ENCODE assay signal across 8 cellular contexts in genomic region chr15:68820589-68821189, GRCh38. TPM values are rescaled to one million over a fixed set of nuclear protein-coding genes. Genes with fewer than 3 reads are reported as not detected.
DNase-seq lines count a peak whose midpoint lies in the region; ATAC-seq, FAIRE-seq and TF ChIP-seq lines count a peak whose summit lies in the region.

TSS of gene ANP32A (minus strand) at chr15:68820895. CDS start at chr15:68820751, 144 bp downstream.

- H3K36me3 Mint-ChIP-seq in T-helper 2 cell treated with Interferon-gamma antibody and Interleukin-4, amounts not matched to agents 5 μg/mL and 100 μg/mL, for 36 hours (ENCODE audit: low read depth): peaks cover 20% of the 10 kb centered on the region

- H3K27ac ChIP-seq in ascending aorta (peak within 1 kb of the TSS; percentile 98), right cardiac atrium (ENCODE audit: low read length) (peak within 1 kb of the TSS; percentile 99), aorta (ENCODE audit: low read depth in 1 of 2, low read length in 2 of 2) (peak within 1 kb of the TSS; percentile 59 to 64)

- ATAC-seq in HG02870 (IDR thresholded peaks at IDR 0.05; ENCODE audit: unreplicated experiment) (peak; percentile 50), right cardiac atrium (peak; percentile 88 to 89), aorta (ENCODE audit: low FRiP score) (peak; percentile 94)

- H3K4me3 ChIP-seq in ascending aorta (peak within 1 kb of the TSS; percentile 90 to 96), right cardiac atrium (ENCODE audit: low read length) (peak within 1 kb of the TSS; percentile 98), aorta (ENCODE audit: low read length in 2 of 2) (peak within 1 kb of the TSS; percentile 67 to 98)

- no peaks in the 10 kb centered on the region for H3K9me3 Mint-ChIP-seq in T-helper 2 cell treated with Interferon-gamma antibody and Interleukin-4, amounts not matched to agents 5 μg/mL and 100 μg/mL, for 36 hours

- H3K36me3 ChIP-seq in ascending aorta (no peaks in the 10 kb centered on the region), aorta (ENCODE audit: control insufficient read depth in 1 of 2, insufficient read depth in 2 of 2, low read length in 1 of 2) (no peaks in the 10 kb centered on the region)

- intact Hi-C loops in ascending aorta (cut with DNase I): loop anchor here (5.0 kb wide), 2 partner anchors 57 to 88 kb away; no protein-coding TSS in a partner anchor
- intact Hi-C loops in right cardiac atrium (cut with DNase I): loop anchor here in 1 of 4 donors (10.0 kb wide), 1 partner anchor 86 kb away; no protein-coding TSS in a partner anchor
- intact Hi-C loops in aorta (cut with DNase I): no loop called here

- under 1% methylated on average over 53 of the region's 53 CpGs for WGBS in right cardiac atrium
- WGBS in aorta, 2 donors: 0% methylated on average over 46 to 53 of the region's 53 CpGs

- H3K9me3 ChIP-seq in ascending aorta (no peaks in the 10 kb centered on the region), right cardiac atrium (ENCODE audit: control insufficient read depth, low read length) (no peaks in the 10 kb centered on the region), aorta (ENCODE audit: control insufficient read depth, low read length) (no peaks in the 10 kb centered on the region)

- DNase-seq in GM12892 (ENCODE audit: insufficient read length) (peak; percentile 97), NCI-H187 treated with DMSO at 0.1 percent for 48 hours (lab: John Stamatoyannopoulos, UW) (peak; percentile 38), ascending aorta (ENCODE audit: low spot score in 2 of 2) (peak; percentile 81 to 98), right cardiac atrium (peak; percentile 97 to 99 (median 99)), renal cortical epithelial cell (ENCODE audit: low read depth) (peak; percentile 71), aorta (peak; percentile 98)
- DNase-seq in T-helper 2 cell treated with Interferon-gamma antibody and Interleukin-4, amounts not matched to agents 5 μg/mL and 100 μg/mL, for 36 hours (ENCODE audit: low spot score): peak; percentile 94

- no peak for TF ChIP-seq CTCF in ascending aorta (IDR thresholded peaks at IDR 0.05)

- peaks cover 29% of the 10 kb centered on the region for H3K4me1 Mint-ChIP-seq in T-helper 2 cell treated with Interferon-gamma antibody and Interleukin-4, amounts not matched to agents 5 μg/mL and 100 μg/mL, for 36 hours (ENCODE audit: low read depth)

- H3K4me1 ChIP-seq in ascending aorta: peaks cover 0 to 8% of the 10 kb centered on the region in 2 donors
- peaks cover 6% of the 10 kb centered on the region for H3K4me1 ChIP-seq in right cardiac atrium (ENCODE audit: control insufficient read depth, insufficient read depth, low read length)
- no peaks in the 10 kb centered on the region for H3K4me1 ChIP-seq in aorta (ENCODE audit: control insufficient read depth in 1 of 2, insufficient read depth in 2 of 2, low read length in 2 of 2)

- peak within 1 kb of the TSS; percentile 97 for H3K4me3 Mint-ChIP-seq in T-helper 2 cell treated with Interferon-gamma antibody and Interleukin-4, amounts not matched to agents 5 μg/mL and 100 μg/mL, for 36 hours

- TF ChIP-seq POLR2A in GM12892 (IDR thresholded peaks at IDR 0.05; ENCODE audit: low read depth, low read length): peak; percentile 23

- H3K27ac Mint-ChIP-seq in T-helper 2 cell treated with Interferon-gamma antibody and Interleukin-4, amounts not matched to agents 5 μg/mL and 100 μg/mL, for 36 hours: peak within 1 kb of the TSS; percentile 100

- peak; percentile 81 for FAIRE-seq in GM12892 (lab: Jason Lieb, UNC)

- no peaks in the 10 kb centered on the region for H3K27me3 Mint-ChIP-seq in T-helper 2 cell treated with Interferon-gamma antibody and Interleukin-4, amounts not matched to agents 5 μg/mL and 100 μg/mL, for 36 hours (ENCODE audit: low read depth)

- H3K27me3 ChIP-seq in ascending aorta (no peaks in the 10 kb centered on the region), right cardiac atrium (ENCODE audit: control insufficient read depth, insufficient read depth) (no peaks in the 10 kb centered on the region), aorta (ENCODE audit: control insufficient read depth in 1 of 2, insufficient read depth in 2 of 2, low read length in 1 of 2) (no peaks in the 10 kb centered on the region)

RNA-seq across cellular contexts. Expression of gene ANP32A, which starts in this region (rescaled TPM):
- 261 TPM for polyA plus RNA-seq in GM12892 (2012; ENCODE audit: missing spikeins)
- total RNA-seq in ascending aorta (19.2 TPM), right cardiac atrium (100 to 1,000 TPM; 104 to 145 (median 122) TPM), renal cortical epithelial cell (21.9 and 76.5 TPM in 2 replicates), aorta (100 to 1,000 TPM in 1 of 2 donors, 10 to 100 TPM in 1; 76.1 to 106 TPM)
- polyA plus RNA-seq in right cardiac atrium (103 TPM), aorta (10 to 100 TPM; 63.2 to 63.5 TPM)

Comparison
In these comparisons a context has a peak if more than half of its experiments do, and no peak if none do; other contexts are left out.
1. Peak in every context shown above with its lines: DNase-seq, ATAC-seq, H3K4me3 ChIP-seq and H3K27ac ChIP-seq.
2. DNase-seq: peak in every context shown above with its lines; median percentile 99 in right cardiac atrium; 98 in aorta; 97 in GM12892; 94 in T-helper 2 cell treated with Interferon-gamma antibody and Interleukin-4, amounts not matched to agents 5 μg/mL and 100 μg/mL, for 36 hours; 90 in ascending aorta; 71 in renal cortical epithelial cell; 38 in NCI-H187 treated with DMSO at 0.1 percent for 48 hours.